1 cellular context compared by ENCODE assay signal in genomic region chr6:37101991-37102298, GRCh38.
TF ChIP-seq lines count a peak whose summit lies in the region.

No MANE protein-coding gene starts in this region.

TF ChIP-seq in HepG2, 621 proteins besides CTCF, POLR2A, EP300 and RAD21 (continued from another document):
- no peak for TF ChIP-seq IRF1 (CRISPR knock-in tag; IDR thresholded peaks at IDR 0.05; ENCODE audit: low read depth)
- TF ChIP-seq ARID2 (CRISPR knock-in tag; IDR thresholded peaks at IDR 0.05; ENCODE audit: borderline replicate concordance), result 0 out of 2 replicates have a peak, but pooled peaks have one; percentile 82
- no peak for TF ChIP-seq LRRFIP1 (CRISPR knock-in tag; conservative IDR thresholded peaks at IDR 0.05)
- peak; percentile 49; the same call in 1 of the 2 replicates for TF ChIP-seq CSRNP1 (CRISPR knock-in tag; IDR thresholded peaks at IDR 0.05)
- no peak for TF ChIP-seq ZNF609 (CRISPR knock-in tag; IDR thresholded peaks at IDR 0.05; ENCODE audit: borderline replicate concordance)
- TF ChIP-seq KDM5A (IDR thresholded peaks at IDR 0.05; ENCODE audit: borderline replicate concordance, low read length), result no peak
- peak; percentile 67; the same call in 1 of the 2 replicates for TF ChIP-seq ZNF747 (CRISPR knock-in tag; IDR thresholded peaks at IDR 0.05; ENCODE audit: borderline replicate concordance)
- TF ChIP-seq THRA (CRISPR knock-in tag; IDR thresholded peaks at IDR 0.05; ENCODE audit: borderline replicate concordance), result no peak
- 0 out of 2 replicates have a peak, but pooled peaks have one; percentile 52 for TF ChIP-seq ZSCAN31 (CRISPR knock-in tag; IDR thresholded peaks at IDR 0.05; ENCODE audit: low read depth)
- TF ChIP-seq EED (CRISPR knock-in tag; IDR thresholded peaks at IDR 0.05), result 0 out of 2 replicates have a peak, but pooled peaks have one; percentile 69
- TF ChIP-seq PATZ1 (CRISPR knock-in tag; IDR thresholded peaks at IDR 0.05), result no peak
- no peak for TF ChIP-seq ZNF720 (CRISPR knock-in tag; IDR thresholded peaks at IDR 0.05)
- TF ChIP-seq FOXC1 (CRISPR knock-in tag; IDR thresholded peaks at IDR 0.05; ENCODE audit: borderline replicate concordance), result peak; percentile 42
- peak; percentile 9; the same call in 1 of the 2 replicates for TF ChIP-seq TARDBP (CRISPR knock-in tag; IDR thresholded peaks at IDR 0.05)
